In the genomic region with DNA sequence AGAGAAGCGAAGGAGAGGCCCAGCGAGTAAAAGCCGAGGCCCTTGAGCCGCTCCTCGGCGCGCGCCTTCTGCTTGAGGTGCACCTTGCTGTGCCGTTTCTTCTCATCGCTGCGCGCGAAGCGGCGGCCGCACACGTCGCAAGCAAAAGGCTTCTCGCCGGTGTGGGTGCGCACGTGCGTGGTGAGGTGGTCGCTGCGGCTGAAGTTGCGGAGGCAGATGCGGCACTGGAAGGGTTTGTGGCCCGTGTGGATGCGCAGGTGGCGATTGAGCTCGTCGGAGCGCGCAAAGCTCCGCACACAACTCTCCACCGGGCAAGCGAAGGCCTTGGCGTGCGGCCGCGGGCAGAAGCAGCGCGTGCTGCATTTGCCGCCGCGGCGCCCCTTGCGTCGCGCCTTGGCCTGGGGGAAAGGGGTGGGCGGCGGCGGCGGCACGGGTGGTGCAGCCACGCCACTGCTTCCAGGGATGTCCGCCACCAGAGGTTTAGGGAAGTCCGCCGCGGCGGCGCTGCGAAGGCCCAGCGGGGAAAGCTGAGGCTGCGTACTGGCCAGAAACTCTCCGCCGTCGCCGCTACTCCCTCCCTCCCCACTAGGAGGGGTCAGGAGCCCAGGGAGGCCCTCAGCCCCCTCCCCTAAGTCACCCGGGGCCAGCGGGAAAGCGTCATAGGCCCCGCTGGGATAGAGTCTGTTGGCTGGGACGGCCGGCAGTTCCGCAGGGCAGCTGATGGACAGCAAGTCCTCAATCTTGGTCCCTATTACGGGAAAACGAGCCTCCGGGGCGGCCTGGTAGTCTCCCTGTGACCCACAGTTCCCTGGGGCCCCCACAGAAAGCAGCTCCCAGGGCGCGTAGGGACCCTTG, we compare ENCODE assay signal across 1 cellular context.
TF ChIP-seq lines count a peak whose summit lies in the region.

No MANE protein-coding gene starts in this region.

TF ChIP-seq in HepG2, 621 proteins besides CTCF, POLR2A, EP300 and RAD21 (continued from another document and continues in another):
- TF ChIP-seq, protein P1, sequence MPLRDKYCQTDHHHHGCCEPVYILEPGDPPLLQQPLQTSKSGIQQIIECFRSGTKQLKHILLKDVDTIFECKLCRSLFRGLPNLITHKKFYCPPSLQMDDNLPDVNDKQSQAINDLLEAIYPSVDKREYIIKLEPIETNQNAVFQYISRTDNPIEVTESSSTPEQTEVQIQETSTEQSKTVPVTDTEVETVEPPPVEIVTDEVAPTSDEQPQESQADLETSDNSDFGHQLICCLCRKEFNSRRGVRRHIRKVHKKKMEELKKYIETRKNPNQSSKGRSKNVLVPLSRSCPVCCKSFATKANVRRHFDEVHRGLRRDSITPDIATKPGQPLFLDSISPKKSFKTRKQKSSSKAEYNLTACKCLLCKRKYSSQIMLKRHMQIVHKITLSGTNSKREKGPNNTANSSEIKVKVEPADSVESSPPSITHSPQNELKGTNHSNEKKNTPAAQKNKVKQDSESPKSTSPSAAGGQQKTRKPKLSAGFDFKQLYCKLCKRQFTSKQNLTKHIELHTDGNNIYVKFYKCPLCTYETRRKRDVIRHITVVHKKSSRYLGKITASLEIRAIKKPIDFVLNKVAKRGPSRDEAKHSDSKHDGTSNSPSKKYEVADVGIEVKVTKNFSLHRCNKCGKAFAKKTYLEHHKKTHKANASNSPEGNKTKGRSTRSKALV (CRISPR knock-in tag; IDR thresholded peaks at IDR 0.05): peak; percentile 92; the same call in 1 of the 2 replicates
- TF ChIP-seq, protein P2, sequence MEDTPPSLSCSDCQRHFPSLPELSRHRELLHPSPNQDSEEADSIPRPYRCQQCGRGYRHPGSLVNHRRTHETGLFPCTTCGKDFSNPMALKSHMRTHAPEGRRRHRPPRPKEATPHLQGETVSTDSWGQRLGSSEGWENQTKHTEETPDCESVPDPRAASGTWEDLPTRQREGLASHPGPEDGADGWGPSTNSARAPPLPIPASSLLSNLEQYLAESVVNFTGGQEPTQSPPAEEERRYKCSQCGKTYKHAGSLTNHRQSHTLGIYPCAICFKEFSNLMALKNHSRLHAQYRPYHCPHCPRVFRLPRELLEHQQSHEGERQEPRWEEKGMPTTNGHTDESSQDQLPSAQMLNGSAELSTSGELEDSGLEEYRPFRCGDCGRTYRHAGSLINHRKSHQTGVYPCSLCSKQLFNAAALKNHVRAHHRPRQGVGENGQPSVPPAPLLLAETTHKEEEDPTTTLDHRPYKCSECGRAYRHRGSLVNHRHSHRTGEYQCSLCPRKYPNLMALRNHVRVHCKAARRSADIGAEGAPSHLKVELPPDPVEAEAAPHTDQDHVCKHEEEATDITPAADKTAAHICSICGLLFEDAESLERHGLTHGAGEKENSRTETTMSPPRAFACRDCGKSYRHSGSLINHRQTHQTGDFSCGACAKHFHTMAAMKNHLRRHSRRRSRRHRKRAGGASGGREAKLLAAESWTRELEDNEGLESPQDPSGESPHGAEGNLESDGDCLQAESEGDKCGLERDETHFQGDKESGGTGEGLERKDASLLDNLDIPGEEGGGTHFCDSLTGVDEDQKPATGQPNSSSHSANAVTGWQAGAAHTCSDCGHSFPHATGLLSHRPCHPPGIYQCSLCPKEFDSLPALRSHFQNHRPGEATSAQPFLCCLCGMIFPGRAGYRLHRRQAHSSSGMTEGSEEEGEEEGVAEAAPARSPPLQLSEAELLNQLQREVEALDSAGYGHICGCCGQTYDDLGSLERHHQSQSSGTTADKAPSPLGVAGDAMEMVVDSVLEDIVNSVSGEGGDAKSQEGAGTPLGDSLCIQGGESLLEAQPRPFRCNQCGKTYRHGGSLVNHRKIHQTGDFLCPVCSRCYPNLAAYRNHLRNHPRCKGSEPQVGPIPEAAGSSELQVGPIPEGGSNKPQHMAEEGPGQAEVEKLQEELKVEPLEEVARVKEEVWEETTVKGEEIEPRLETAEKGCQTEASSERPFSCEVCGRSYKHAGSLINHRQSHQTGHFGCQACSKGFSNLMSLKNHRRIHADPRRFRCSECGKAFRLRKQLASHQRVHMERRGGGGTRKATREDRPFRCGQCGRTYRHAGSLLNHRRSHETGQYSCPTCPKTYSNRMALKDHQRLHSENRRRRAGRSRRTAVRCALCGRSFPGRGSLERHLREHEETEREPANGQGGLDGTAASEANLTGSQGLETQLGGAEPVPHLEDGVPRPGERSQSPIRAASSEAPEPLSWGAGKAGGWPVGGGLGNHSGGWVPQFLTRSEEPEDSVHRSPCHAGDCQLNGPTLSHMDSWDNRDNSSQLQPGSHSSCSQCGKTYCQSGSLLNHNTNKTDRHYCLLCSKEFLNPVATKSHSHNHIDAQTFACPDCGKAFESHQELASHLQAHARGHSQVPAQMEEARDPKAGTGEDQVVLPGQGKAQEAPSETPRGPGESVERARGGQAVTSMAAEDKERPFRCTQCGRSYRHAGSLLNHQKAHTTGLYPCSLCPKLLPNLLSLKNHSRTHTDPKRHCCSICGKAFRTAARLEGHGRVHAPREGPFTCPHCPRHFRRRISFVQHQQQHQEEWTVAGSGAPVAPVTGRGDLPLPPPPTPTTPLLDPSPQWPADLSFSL (CRISPR knock-in tag; IDR thresholded peaks at IDR 0.05): no peak
- TF ChIP-seq ZNF329 (CRISPR knock-in tag; IDR thresholded peaks at IDR 0.05; ENCODE audit: low read depth) (no peak), YEATS4 (CRISPR knock-in tag; IDR thresholded peaks at IDR 0.05; ENCODE audit: borderline replicate concordance) (0 out of 2 replicates have a peak, but pooled peaks have one; percentile 11), ZNF333 (CRISPR knock-in tag; IDR thresholded peaks at IDR 0.05; ENCODE audit: borderline replicate concordance) (no peak), ZNF549 (CRISPR knock-in tag; IDR thresholded peaks at IDR 0.05) (0 out of 2 replicates have a peak, but pooled peaks have one; percentile 1), YY1 (IDR thresholded peaks at IDR 0.05; ENCODE audit: insufficient read depth, insufficient replicate concordance, low read depth, low read length) (no peak), CHCHD3 (CRISPR knock-in tag; IDR thresholded peaks at IDR 0.05) (no peak), TBP (CRISPR knock-in tag; IDR thresholded peaks at IDR 0.05) (no peak), ARHGAP35 (CRISPR knock-in tag; IDR thresholded peaks at IDR 0.05; ENCODE audit: borderline replicate concordance) (no peak), MATR3 (CRISPR knock-in tag; IDR thresholded peaks at IDR 0.05) (no peak), ZNF234 (CRISPR knock-in tag; conservative IDR thresholded peaks at IDR 0.05) (no peak), TGIF2 (CRISPR knock-in tag; IDR thresholded peaks at IDR 0.05) (no peak), PCBP1 (IDR thresholded peaks at IDR 0.05; ENCODE audit: borderline replicate concordance, low read depth, low read length) (0 out of 2 replicates have a peak, but pooled peaks have one; percentile 38), NCOA5 (CRISPR knock-in tag; IDR thresholded peaks at IDR 0.05) (no peak), MAFG (CRISPR knock-in tag; IDR thresholded peaks at IDR 0.05) (no peak), JARID2 (CRISPR knock-in tag; IDR thresholded peaks at IDR 0.05; ENCODE audit: insufficient replicate concordance) (no peak), KDM3A (CRISPR knock-in tag; IDR thresholded peaks at IDR 0.05; ENCODE audit: low read depth) (0 out of 2 replicates have a peak, but pooled peaks have one; percentile 14), SPEN (CRISPR knock-in tag; IDR thresholded peaks at IDR 0.05; ENCODE audit: low read depth) (no peak), FOSL2 (CRISPR knock-in tag; IDR thresholded peaks at IDR 0.05) (no peak)
- TF ChIP-seq, protein P3, sequence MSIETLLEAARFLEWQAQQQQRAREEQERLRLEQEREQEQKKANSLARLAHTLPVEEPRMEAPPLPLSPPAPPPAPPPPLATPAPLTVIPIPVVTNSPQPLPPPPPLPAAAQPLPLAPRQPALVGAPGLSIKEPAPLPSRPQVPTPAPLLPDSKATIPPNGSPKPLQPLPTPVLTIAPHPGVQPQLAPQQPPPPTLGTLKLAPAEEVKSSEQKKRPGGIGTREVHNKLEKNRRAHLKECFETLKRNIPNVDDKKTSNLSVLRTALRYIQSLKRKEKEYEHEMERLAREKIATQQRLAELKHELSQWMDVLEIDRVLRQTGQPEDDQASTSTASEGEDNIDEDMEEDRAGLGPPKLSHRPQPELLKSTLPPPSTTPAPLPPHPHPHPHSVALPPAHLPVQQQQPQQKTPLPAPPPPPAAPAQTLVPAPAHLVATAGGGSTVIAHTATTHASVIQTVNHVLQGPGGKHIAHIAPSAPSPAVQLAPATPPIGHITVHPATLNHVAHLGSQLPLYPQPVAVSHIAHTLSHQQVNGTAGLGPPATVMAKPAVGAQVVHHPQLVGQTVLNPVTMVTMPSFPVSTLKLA (IDR thresholded peaks at IDR 0.05): no peak
- TF ChIP-seq, protein P4, sequence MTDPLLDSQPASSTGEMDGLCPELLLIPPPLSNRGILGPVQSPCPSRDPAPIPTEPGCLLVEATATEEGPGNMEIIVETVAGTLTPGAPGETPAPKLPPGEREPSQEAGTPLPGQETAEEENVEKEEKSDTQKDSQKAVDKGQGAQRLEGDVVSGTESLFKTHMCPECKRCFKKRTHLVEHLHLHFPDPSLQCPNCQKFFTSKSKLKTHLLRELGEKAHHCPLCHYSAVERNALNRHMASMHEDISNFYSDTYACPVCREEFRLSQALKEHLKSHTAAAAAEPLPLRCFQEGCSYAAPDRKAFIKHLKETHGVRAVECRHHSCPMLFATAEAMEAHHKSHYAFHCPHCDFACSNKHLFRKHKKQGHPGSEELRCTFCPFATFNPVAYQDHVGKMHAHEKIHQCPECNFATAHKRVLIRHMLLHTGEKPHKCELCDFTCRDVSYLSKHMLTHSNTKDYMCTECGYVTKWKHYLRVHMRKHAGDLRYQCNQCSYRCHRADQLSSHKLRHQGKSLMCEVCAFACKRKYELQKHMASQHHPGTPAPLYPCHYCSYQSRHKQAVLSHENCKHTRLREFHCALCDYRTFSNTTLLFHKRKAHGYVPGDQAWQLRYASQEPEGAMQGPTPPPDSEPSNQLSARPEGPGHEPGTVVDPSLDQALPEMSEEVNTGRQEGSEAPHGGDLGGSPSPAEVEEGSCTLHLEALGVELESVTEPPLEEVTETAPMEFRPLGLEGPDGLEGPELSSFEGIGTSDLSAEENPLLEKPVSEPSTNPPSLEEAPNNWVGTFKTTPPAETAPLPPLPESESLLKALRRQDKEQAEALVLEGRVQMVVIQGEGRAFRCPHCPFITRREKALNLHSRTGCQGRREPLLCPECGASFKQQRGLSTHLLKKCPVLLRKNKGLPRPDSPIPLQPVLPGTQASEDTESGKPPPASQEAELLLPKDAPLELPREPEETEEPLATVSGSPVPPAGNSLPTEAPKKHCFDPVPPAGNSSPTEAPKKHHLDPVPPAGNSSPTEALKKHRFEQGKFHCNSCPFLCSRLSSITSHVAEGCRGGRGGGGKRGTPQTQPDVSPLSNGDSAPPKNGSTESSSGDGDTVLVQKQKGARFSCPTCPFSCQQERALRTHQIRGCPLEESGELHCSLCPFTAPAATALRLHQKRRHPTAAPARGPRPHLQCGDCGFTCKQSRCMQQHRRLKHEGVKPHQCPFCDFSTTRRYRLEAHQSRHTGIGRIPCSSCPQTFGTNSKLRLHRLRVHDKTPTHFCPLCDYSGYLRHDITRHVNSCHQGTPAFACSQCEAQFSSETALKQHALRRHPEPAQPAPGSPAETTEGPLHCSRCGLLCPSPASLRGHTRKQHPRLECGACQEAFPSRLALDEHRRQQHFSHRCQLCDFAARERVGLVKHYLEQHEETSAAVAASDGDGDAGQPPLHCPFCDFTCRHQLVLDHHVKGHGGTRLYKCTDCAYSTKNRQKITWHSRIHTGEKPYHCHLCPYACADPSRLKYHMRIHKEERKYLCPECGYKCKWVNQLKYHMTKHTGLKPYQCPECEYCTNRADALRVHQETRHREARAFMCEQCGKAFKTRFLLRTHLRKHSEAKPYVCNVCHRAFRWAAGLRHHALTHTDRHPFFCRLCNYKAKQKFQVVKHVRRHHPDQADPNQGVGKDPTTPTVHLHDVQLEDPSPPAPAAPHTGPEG (CRISPR knock-in tag; IDR thresholded peaks at IDR 0.05): 0 out of 2 replicates have a peak, but pooled peaks have one; percentile 8
- TF ChIP-seq, protein P5, sequence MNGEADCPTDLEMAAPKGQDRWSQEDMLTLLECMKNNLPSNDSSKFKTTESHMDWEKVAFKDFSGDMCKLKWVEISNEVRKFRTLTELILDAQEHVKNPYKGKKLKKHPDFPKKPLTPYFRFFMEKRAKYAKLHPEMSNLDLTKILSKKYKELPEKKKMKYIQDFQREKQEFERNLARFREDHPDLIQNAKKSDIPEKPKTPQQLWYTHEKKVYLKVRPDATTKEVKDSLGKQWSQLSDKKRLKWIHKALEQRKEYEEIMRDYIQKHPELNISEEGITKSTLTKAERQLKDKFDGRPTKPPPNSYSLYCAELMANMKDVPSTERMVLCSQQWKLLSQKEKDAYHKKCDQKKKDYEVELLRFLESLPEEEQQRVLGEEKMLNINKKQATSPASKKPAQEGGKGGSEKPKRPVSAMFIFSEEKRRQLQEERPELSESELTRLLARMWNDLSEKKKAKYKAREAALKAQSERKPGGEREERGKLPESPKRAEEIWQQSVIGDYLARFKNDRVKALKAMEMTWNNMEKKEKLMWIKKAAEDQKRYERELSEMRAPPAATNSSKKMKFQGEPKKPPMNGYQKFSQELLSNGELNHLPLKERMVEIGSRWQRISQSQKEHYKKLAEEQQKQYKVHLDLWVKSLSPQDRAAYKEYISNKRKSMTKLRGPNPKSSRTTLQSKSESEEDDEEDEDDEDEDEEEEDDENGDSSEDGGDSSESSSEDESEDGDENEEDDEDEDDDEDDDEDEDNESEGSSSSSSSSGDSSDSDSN (CRISPR knock-in tag; IDR thresholded peaks at IDR 0.05): no peak; the same call in 1 of the 2 replicates
- TF ChIP-seq, protein P6, sequence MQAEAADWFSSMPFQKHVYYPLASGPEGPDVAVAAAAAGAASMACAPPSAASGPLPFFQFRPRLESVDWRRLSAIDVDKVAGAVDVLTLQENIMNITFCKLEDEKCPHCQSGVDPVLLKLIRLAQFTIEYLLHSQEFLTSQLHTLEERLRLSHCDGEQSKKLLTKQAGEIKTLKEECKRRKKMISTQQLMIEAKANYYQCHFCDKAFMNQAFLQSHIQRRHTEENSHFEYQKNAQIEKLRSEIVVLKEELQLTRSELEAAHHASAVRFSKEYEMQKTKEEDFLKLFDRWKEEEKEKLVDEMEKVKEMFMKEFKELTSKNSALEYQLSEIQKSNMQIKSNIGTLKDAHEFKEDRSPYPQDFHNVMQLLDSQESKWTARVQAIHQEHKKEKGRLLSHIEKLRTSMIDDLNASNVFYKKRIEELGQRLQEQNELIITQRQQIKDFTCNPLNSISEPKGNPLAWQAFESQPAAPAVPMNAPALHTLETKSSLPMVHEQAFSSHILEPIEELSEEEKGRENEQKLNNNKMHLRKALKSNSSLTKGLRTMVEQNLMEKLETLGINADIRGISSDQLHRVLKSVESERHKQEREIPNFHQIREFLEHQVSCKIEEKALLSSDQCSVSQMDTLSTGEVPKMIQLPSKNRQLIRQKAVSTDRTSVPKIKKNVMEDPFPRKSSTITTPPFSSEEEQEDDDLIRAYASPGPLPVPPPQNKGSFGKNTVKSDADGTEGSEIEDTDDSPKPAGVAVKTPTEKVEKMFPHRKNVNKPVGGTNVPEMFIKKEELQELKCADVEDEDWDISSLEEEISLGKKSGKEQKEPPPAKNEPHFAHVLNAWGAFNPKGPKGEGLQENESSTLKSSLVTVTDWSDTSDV (CRISPR knock-in tag; IDR thresholded peaks at IDR 0.05): no peak
- TF ChIP-seq, protein P7, sequence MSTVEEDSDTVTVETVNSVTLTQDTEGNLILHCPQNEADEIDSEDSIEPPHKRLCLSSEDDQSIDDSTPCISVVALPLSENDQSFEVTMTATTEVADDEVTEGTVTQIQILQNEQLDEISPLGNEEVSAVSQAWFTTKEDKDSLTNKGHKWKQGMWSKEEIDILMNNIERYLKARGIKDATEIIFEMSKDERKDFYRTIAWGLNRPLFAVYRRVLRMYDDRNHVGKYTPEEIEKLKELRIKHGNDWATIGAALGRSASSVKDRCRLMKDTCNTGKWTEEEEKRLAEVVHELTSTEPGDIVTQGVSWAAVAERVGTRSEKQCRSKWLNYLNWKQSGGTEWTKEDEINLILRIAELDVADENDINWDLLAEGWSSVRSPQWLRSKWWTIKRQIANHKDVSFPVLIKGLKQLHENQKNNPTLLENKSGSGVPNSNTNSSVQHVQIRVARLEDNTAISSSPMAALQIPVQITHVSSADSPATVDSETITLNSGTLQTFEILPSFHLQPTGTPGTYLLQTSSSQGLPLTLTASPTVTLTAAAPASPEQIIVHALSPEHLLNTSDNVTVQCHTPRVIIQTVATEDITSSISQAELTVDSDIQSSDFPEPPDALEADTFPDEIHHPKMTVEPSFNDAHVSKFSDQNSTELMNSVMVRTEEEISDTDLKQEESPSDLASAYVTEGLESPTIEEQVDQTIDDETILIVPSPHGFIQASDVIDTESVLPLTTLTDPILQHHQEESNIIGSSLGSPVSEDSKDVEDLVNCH (CRISPR knock-in tag; IDR thresholded peaks at IDR 0.05): no peak
